In the genomic region with DNA sequence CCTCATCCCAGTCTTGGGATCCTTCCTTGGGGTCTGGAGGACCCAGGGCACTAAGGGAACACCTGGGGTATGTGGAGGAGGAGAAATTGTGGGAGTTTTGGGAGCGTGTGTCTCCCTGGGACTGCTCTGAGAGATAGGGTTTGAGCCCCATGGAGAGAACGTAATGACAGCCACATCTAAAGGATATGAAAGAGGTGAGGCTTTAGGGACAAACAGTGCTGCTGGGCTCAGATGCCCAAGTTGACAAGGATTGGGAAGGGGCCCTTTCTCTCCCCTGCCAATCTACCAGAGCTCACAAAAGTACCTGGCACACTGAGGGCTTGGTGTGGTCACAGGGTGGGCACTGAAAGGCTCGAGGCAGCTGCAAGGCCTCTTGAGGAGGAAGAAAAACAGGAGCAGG, we compare ENCODE assay signal across 1 cellular context.
TF ChIP-seq lines count a peak whose summit lies in the region.

No MANE protein-coding gene starts in this region.

TF ChIP-seq in IMR-90, 13 proteins besides CTCF, POLR2A, EP300 and RAD21 (continued from another document):
- no peak for TF ChIP-seq SMC3 (IDR thresholded peaks at IDR 0.05; ENCODE audit: low read depth, low read length)
- TF ChIP-seq MAFK (IDR thresholded peaks at IDR 0.05; ENCODE audit: low read depth, low read length) = no peak
- no peak for TF ChIP-seq USF2 (IDR thresholded peaks at IDR 0.05; ENCODE audit: low read depth, low read length)
- TF ChIP-seq BHLHE40 (IDR thresholded peaks at IDR 0.05; ENCODE audit: low read depth, low read length) = no peak
